ENCODE assay signal across 17 cellular contexts in the genomic region with DNA sequence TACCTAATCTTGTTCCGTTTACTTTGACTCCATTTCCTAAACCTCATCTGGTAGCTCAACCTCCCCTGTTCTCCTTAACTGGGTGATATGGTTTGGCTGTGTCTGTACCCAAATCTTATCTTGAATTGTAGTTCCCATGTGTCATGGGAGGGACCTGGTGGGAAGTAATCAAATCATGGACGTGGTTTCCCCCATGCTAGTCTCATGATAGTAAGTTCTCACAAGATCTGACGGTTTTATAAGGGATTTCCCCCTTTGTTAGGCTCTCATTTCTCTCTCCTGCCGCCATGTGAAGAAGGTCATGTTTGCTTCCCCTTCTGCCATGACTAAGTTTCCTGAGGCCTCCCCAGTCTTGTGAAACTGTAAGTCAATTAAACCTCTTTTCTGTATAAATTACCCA.
"Had no signal": no experiment of that assay in that cellular context is flagged by ENCODE, and none has a peak within 500 bp of the region (broad histone marks: within the 10 kb centered on the region; RNA-seq: fewer than 3 reads in every experiment).

No MANE protein-coding gene starts in this region.

- H3K27ac Mint-ChIP-seq: effector memory CD8-positive, alpha-beta T cell; nephron progenitor cell; stimulated activated effector memory CD8-positive, alpha-beta T cell treated with anti-CD3 and anti-CD28 coated beads, Interleukin-12 subunit alpha, Interleukin-12 subunit beta, amount 100 ng/mL, for 72 hours; stimulated activated naive CD8-positive, alpha-beta T cell treated with anti-CD3 and anti-CD28 coated beads, Interleukin-15, Interleukin-2, amounts not matched to agents 100 ng/mL and 50 ng/mL, for 24 hours had no signal

- H3K4me1 Mint-ChIP-seq: nephron progenitor cell had no signal

- DNase-seq: effector memory CD8-positive, alpha-beta T cell; gastrocnemius medialis; heart right ventricle; islet precursor cell; mammary epithelial cell; naive thymus-derived CD4-positive, alpha-beta T cell; nephron progenitor cell; psoas muscle; retina; right lobe of liver; stimulated activated CD4-positive, alpha-beta T cell treated with anti-CD3 and anti-CD28 coated beads, Interleukin-4, amount 100 ng/mL, for 1 hour; stimulated activated CD8-positive, alpha-beta memory T cell treated with anti-CD3 and anti-CD28 coated beads, Interleukin-4, amount 100 ng/mL, for 48 hours; testis; upper lobe of right lung had no signal

- H3K27me3 Mint-ChIP-seq: effector memory CD8-positive, alpha-beta T cell; naive thymus-derived CD4-positive, alpha-beta T cell; stimulated activated naive CD8-positive, alpha-beta T cell treated with anti-CD3 and anti-CD28 coated beads, Interleukin-15, Interleukin-2, amounts not matched to agents 100 ng/mL and 50 ng/mL, for 24 hours had no signal

- ATAC-seq: effector memory CD8-positive, alpha-beta T cell; gastrocnemius medialis; heart right ventricle; left lobe of liver; naive thymus-derived CD4-positive, alpha-beta T cell; psoas muscle; right lobe of liver; stimulated activated effector memory CD8-positive, alpha-beta T cell treated with anti-CD3 and anti-CD28 coated beads, Interleukin-12 subunit alpha, Interleukin-12 subunit beta, amount 100 ng/mL, for 72 hours; upper lobe of right lung had no signal

- H3K4me3 Mint-ChIP-seq: effector memory CD8-positive, alpha-beta T cell; naive thymus-derived CD4-positive, alpha-beta T cell; nephron progenitor cell; stimulated activated effector memory CD8-positive, alpha-beta T cell treated with anti-CD3 and anti-CD28 coated beads, Interleukin-12 subunit alpha, Interleukin-12 subunit beta, amount 100 ng/mL, for 72 hours; stimulated activated naive CD8-positive, alpha-beta T cell treated with anti-CD3 and anti-CD28 coated beads, Interleukin-15, Interleukin-2, amounts not matched to agents 100 ng/mL and 50 ng/mL, for 24 hours had no signal
